In the genomic region with DNA sequence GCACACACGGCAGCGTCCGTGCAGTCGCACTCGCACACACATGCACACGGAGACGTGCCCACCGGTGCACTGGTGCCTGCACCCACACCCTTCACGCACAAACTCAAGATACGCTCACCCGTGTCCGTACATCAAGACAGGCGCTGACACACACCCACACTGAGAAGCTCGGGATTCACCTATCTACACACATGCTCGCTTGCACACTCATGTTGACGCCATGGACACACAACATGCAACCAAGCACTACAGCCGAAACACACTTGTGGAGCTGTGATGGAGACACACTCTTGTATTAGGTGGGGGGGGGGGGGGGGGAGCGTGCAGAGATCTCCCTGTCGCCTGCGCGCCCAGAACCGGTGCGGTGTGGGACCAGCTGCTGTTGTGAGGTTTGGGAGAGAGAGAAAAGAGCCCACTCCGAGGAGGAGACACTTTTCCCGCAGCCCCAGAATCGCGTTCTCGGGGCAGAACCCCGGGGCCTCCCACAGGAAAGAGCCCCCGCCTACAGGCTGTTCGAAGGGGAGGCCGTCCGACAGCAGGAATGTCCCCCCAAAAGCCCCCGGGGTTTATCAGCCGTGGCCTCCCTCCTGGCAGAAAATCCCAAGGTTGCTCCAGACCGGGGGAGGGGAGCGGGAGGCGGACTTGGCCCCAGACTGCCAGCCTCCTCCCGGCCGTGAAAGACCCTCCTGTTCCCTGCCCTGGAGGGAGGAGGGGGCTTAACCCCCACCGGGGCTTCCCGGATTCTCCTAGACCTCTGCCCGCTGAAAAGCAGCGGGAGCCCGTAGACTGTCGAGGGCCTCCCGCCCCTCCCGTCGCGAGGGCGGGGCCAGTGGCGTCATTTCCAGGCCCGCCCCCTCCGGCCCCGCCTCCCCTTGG, we compare ENCODE assay signal across 8 cellular contexts. TPM values are rescaled to one million over a fixed set of nuclear protein-coding genes. Genes with fewer than 3 reads are reported as not detected.
A peak's percentile ranks its signal among the peaks of the same experiment; 100 is the strongest.
DNase-seq lines count a peak whose midpoint lies in the region; ATAC-seq, FAIRE-seq and TF ChIP-seq lines count a peak whose summit lies in the region.

No MANE protein-coding gene starts in this region.

- peaks cover 33 to 73% (median 53%) of the 10 kb centered on the region in 6 donors for H3K4me1 ChIP-seq in spleen

- TF ChIP-seq POLR2A in spleen (IDR thresholded peaks at IDR 0.05): peak; percentile 4 to 61 (median 56)

- peak; percentile 79 for FAIRE-seq in G401.6 (lab: Jason Lieb, UNC)

- peaks cover 0 to 33% (median 27%) of the 10 kb centered on the region in 6 donors for H3K36me3 ChIP-seq in spleen

- H3K27ac ChIP-seq in caudate nucleus (ENCODE audit: low read depth, low read length): peak overlapping the region; percentile 94
- H3K27ac ChIP-seq in spleen: peak overlapping the region; percentile 88 to 100 (median 99)

- ATAC-seq in GM19467 (IDR thresholded peaks at IDR 0.05; ENCODE audit: unreplicated experiment): no peak

- H3K27me3 ChIP-seq in spleen (replicated peaks in 1 of 7): no peaks in the 10 kb centered on the region

- DNase-seq in HFF-Myc (ENCODE audit: extremely low read depth, low read depth): no peak
- peak; percentile 49 for DNase-seq in NCI-H1694 (lab: John Stamatoyannopoulos, UW)
- DNase-seq in activated CD4-positive, CD25-positive, alpha-beta regulatory T cell treated with anti-CD3 and anti-CD28 coated beads, Interleukin-2, amount 50 U/mL, for 16 hours (ENCODE audit: low read depth, low spot score): peak; percentile 86
- DNase-seq in caudate nucleus (lab: John Stamatoyannopoulos, UW): peak in 55 of 61 donors; percentile 17 to 85 (median 67)
- peak; percentile 94 for DNase-seq in islet precursor cell
- DNase-seq in spleen: peak; percentile 97

- TF ChIP-seq CTCF in HFF-Myc (IDR thresholded peaks at IDR 0.05; ENCODE audit: low read depth, low read length, missing control alignments) (no peak), spleen (IDR thresholded peaks at IDR 0.05 in 8 of 11, conservative IDR thresholded peaks at IDR 0.05 in 3 of 11) (peak in 1 of 11 experiments; percentile 32)

- intact Hi-C loops in spleen (cut with DNase I; ENCODE audit: low total_unique reads): loop anchor here (10.0 kb wide), 2 partner anchors 80 to 190 kb away; no protein-coding TSS in a partner anchor

- whole genome bisulfite sequencing in spleen, 5 donors: 0 to 1% (median 0%) methylated on average over 32 to 55 of the region's 55 CpGs

- H3K4me3 ChIP-seq in HFF-Myc (replicated peaks; ENCODE audit: low read depth, low read length): peak overlapping the region; percentile 58
- peak overlapping the region; percentile 67 to 95 (median 84) for H3K4me3 ChIP-seq in spleen

- no peaks in the 10 kb centered on the region for H3K9me3 ChIP-seq in spleen

RNA-seq across cellular contexts. Expression of a gene that starts 0.5 kb away (rescaled TPM):
- 100 to 1,000 TPM in 3 of 7 donors, 10 to 100 TPM in 4; 51.6 to 161 (median 75.2) TPM for total RNA-seq in spleen
- polyA plus RNA-seq in spleen: 10 to 100 TPM; 34.7 to 55.2 (median 51.9) TPM

RNA-seq across cellular contexts. Expression of a gene that starts 23.5 kb away (rescaled TPM):
- 1 to 10 TPM in 6 of 7 donors, under 1 TPM in 1; 0.59 to 2.5 (median 1.3) TPM for total RNA-seq in spleen
- polyA plus RNA-seq in spleen: 1 to 10 TPM in 2 of 3 donors, under 1 TPM in 1; 0.65 to 1.1 (median 1.0) TPM

RNA-seq across cellular contexts. Expression of a gene that starts 25.6 kb away (rescaled TPM):
- total RNA-seq in spleen: 10 to 100 TPM; 16.7 to 27.9 (median 22.8) TPM
- polyA plus RNA-seq in spleen: 10 to 100 TPM; 17.6 to 28.7 (median 23.6) TPM

RNA-seq across cellular contexts. Expression of a gene that starts 37.3 kb away (rescaled TPM):
- total RNA-seq in spleen: 10 to 100 TPM; 35.3 to 48.4 (median 43.0) TPM
- 10 to 100 TPM; 48.5 to 59.1 (median 58.7) TPM for polyA plus RNA-seq in spleen

RNA-seq across cellular contexts. Expression of a gene that starts 56.3 kb away (rescaled TPM):
- under 1 TPM in 4 of 7 donors, not detected in 3; 0.33 to 0.77 (median 0.47) TPM for total RNA-seq in spleen
- under 1 TPM; 0.06 to 0.33 (median 0.18) TPM for polyA plus RNA-seq in spleen
